15 cellular contexts compared by ENCODE assay signal in the genomic region with DNA sequence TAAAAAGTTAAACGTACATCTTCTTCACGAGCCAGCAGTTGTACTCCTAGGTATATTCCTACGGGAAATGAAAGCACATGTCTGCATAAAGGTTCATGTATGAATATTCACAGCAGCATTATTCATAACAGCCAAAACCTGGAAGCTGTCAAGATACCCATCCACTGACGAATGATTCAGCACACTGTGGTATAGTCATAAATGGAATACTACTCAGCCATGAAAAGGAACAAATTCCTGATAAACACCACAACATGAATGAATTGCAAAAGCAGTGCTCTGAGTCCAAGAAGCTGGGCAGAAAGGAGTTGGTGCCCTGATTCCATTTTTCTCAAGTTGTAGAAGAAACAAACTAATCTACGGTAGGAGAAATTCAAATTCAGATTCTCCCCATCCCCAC.
"Had no signal": no experiment of that assay in that cellular context is flagged by ENCODE, and none has a peak within 500 bp of the region (broad histone marks: within the 10 kb centered on the region; RNA-seq: fewer than 3 reads in every experiment).

No MANE protein-coding gene starts in this region.

- H3K9me3 Mint-ChIP-seq: activated naive CD4-positive, alpha-beta T cell treated with anti-CD3 and anti-CD28 coated beads, Interleukin-2, amount 50 U/mL, for 72 hours; nephron progenitor cell had no signal

- H3K9me3 ChIP-seq: mucosa of descending colon, ovary, testis had no signal

- H3K27ac Mint-ChIP-seq: nephron progenitor cell had no signal

- FAIRE-seq: bronchial epithelial cell, endometrium had no signal

- DNase-seq: activated CD4-positive, alpha-beta T cell treated with anti-CD3 and anti-CD28 coated beads for 1 hour; activated CD8-positive, alpha-beta memory T cell treated with anti-CD3 and anti-CD28 coated beads, Interleukin-2, amount 50 U/mL, for 48 hours; activated CD8-positive, alpha-beta T cell treated with anti-CD3 and anti-CD28 coated beads, Interleukin-2, amount 10 ng/mL, durations not matched to agents 7 days and 5 days; dorsolateral prefrontal cortex; mucosa of descending colon; nephron progenitor cell; ovary; stimulated activated CD4-positive, alpha-beta T cell treated with anti-CD3 and anti-CD28 coated beads, Interleukin-12 subunit alpha, Interleukin-12 subunit beta, amount 100 ng/mL, for 4 hours; stimulated activated naive CD8-positive, alpha-beta T cell treated with anti-CD3 and anti-CD28 coated beads, Interleukin-15, Interleukin-2, amounts not matched to agents 100 U/mL and 50 U/mL, for 24 hours; T1000; testis had no signal

- ATAC-seq: activated CD8-positive, alpha-beta T cell treated with anti-CD3 and anti-CD28 coated beads, Interleukin-2, amount 10 ng/mL, durations not matched to agents 7 days and 5 days; activated naive CD4-positive, alpha-beta T cell treated with anti-CD3 and anti-CD28 coated beads, Interleukin-2, amount 50 U/mL, for 72 hours; esophagus mucosa; mucosa of descending colon; stimulated activated naive CD8-positive, alpha-beta T cell treated with anti-CD3 and anti-CD28 coated beads, Interleukin-15, Interleukin-2, amounts not matched to agents 100 U/mL and 50 U/mL, for 24 hours had no signal

- H3K4me3 Mint-ChIP-seq: activated CD8-positive, alpha-beta T cell treated with anti-CD3 and anti-CD28 coated beads, Interleukin-2, amount 10 ng/mL, durations not matched to agents 7 days and 5 days; nephron progenitor cell had no signal

- H3K27ac ChIP-seq: dorsolateral prefrontal cortex, ovary, testis had no signal

- H3K4me3 ChIP-seq: dorsolateral prefrontal cortex, mucosa of descending colon, ovary, testis had no signal
